16 cellular contexts compared by ENCODE assay signal in genomic region chr3:191593486-191593885, GRCh38.
DNase-seq lines count a peak whose midpoint lies in the region; ATAC-seq lines count a peak whose summit lies in the region.
"Had no signal": no experiment of that assay in that cellular context is flagged by ENCODE, and none has a peak within 500 bp of the region (broad histone marks: within the 10 kb centered on the region; RNA-seq: fewer than 3 reads in every experiment).

No MANE protein-coding gene starts in this region.

- H3K9me3 Mint-ChIP-seq in central memory CD8-positive, alpha-beta T cell, result peaks cover 7% of the 10 kb centered on the region
- H3K9me3 Mint-ChIP-seq: CD8-positive, alpha-beta T cell; GM23338 had no signal

- no peak for ATAC-seq in central memory CD8-positive, alpha-beta T cell (replicated peaks; ENCODE audit: extremely low read depth, poor library complexity, severe bottlenecking)
- ATAC-seq: CD8-positive, alpha-beta T cell; GM23338 had no signal

- peak overlapping the region; percentile 32 for H3K27ac Mint-ChIP-seq in central memory CD8-positive, alpha-beta T cell (ENCODE audit: low read depth)
- H3K27ac Mint-ChIP-seq: B cell; CD4-positive, CD25-positive, alpha-beta regulatory T cell; CD8-positive, alpha-beta T cell; GM23338 had no signal

- H3K27me3 Mint-ChIP-seq in central memory CD8-positive, alpha-beta T cell, result no peaks in the 10 kb centered on the region
- H3K27me3 Mint-ChIP-seq: CD4-positive, CD25-positive, alpha-beta regulatory T cell had no signal

- H3K4me3 Mint-ChIP-seq in central memory CD8-positive, alpha-beta T cell, result no peak overlapping the region
- H3K4me3 Mint-ChIP-seq: B cell; CD4-positive, CD25-positive, alpha-beta regulatory T cell; CD8-positive, alpha-beta T cell; GM23338 had no signal

- no peaks in the 10 kb centered on the region for H3K4me1 Mint-ChIP-seq in central memory CD8-positive, alpha-beta T cell
- H3K4me1 Mint-ChIP-seq: B cell; CD4-positive, CD25-positive, alpha-beta regulatory T cell had no signal

- no peaks in the 10 kb centered on the region for H3K36me3 Mint-ChIP-seq in central memory CD8-positive, alpha-beta T cell (ENCODE audit: insufficient read depth)
- H3K36me3 Mint-ChIP-seq: CD4-positive, CD25-positive, alpha-beta regulatory T cell; CD8-positive, alpha-beta T cell had no signal

- peak; percentile 48 for DNase-seq in NCI-H82 (lab: John Stamatoyannopoulos, UW)
- DNase-seq in NCI-H82 treated with DMSO at 0.1 percent for 48 hours (lab: John Stamatoyannopoulos, UW; ENCODE audit: unreplicated experiment), result no peak
- DNase-seq in central memory CD8-positive, alpha-beta T cell (ENCODE audit: low spot score in 2 of 2), result no peak
- DNase-seq in putamen (ENCODE audit: low spot score), result peak; percentile 9
- DNase-seq in NCI-H526 (lab: John Stamatoyannopoulos, UW), result no peak
- no peak for DNase-seq in UCSD-AML1 (lab: John Stamatoyannopoulos, UW; ENCODE audit: unreplicated experiment)
- DNase-seq: Caco-2; CD4-positive, CD25-positive, alpha-beta regulatory T cell; CD8-positive, alpha-beta T cell; DMS53; DMS79 treated with DMSO at 0.1 percent for 48 hours; GF-D8; H7; HCEC 1CT had no signal

Comparison
In these comparisons a context has a peak if more than half of its experiments do, and no peak if none do; other contexts are left out.
1. DNase-seq: peak in NCI-H82 (single experiment) and putamen (single experiment); none in NCI-H82 treated with DMSO at 0.1 percent for 48 hours (single experiment), central memory CD8-positive, alpha-beta T cell (0 of 2), NCI-H526 (0 of 2) and UCSD-AML1 (single experiment).